ENCODE assay signal across 20 cellular contexts in genomic region chr5:170248172-170248571, GRCh38. TPM values are rescaled to one million over a fixed set of nuclear protein-coding genes. Genes with fewer than 3 reads are reported as not detected.
A peak's percentile ranks its signal among the peaks of the same experiment; 100 is the strongest.
DNase-seq lines count a peak whose midpoint lies in the region; ATAC-seq, FAIRE-seq and TF ChIP-seq lines count a peak whose summit lies in the region.
"Had no signal": no experiment of that assay in that cellular context is flagged by ENCODE, and none has a peak within 500 bp of the region (broad histone marks: within the 10 kb centered on the region; RNA-seq: fewer than 3 reads in every experiment).

No MANE protein-coding gene starts in this region.

- TF ChIP-seq EP300 in H1 (IDR thresholded peaks at IDR 0.05; ENCODE audit: borderline replicate concordance in 1 of 2, low read depth in 2 of 2, low read length in 2 of 2), result no peak

- TF ChIP-seq POLR2A in GM12892 (IDR thresholded peaks at IDR 0.05; ENCODE audit: low read depth, low read length), result no peak
- no peak for TF ChIP-seq POLR2A in H1 (IDR thresholded peaks at IDR 0.05; ENCODE audit: control extremely low read depth in 1 of 2, low read depth in 2 of 2, low read length in 2 of 2)
- no peak for TF ChIP-seq POLR2A in gastrocnemius medialis (IDR thresholded peaks at IDR 0.05)

- peaks cover 0 to 8% (median 5%) of the 10 kb centered on the region in 4 experiments; a peak in 3 of 7 replicates for H3K4me1 ChIP-seq in H1 (replicated peaks in 1 of 4; ENCODE audit: control insufficient read depth in 3 of 4, insufficient read depth in 4 of 4, low read length in 3 of 4)
- H3K4me1 ChIP-seq in gastrocnemius medialis, result peaks cover 0 to 4% of the 10 kb centered on the region in 2 donors

- no peak for TF ChIP-seq RAD21 in H1 (IDR thresholded peaks at IDR 0.05 in 1 of 2, conservative IDR thresholded peaks at IDR 0.05 in 1 of 2; ENCODE audit: low read depth in 2 of 2, low read length in 2 of 2)

- H3K36me3 ChIP-seq in H1 (ENCODE audit: control insufficient read depth in 2 of 4, insufficient read depth in 4 of 4, low read length in 3 of 4) (no peaks in the 10 kb centered on the region), gastrocnemius medialis (no peaks in the 10 kb centered on the region)

- no peak overlapping the region for H3K4ac ChIP-seq in H1 (replicated peaks; ENCODE audit: insufficient read length, low read depth, low read length)

- TF ChIP-seq CTCF in H1 (IDR thresholded peaks at IDR 0.05; ENCODE audit: control extremely low read depth in 1 of 3, insufficient read depth in 1 of 3, low read depth in 1 of 3, low read length in 3 of 3), result no peak
- no peak for TF ChIP-seq CTCF in gastrocnemius medialis (IDR thresholded peaks at IDR 0.05 in 4 of 5, conservative IDR thresholded peaks at IDR 0.05 in 1 of 5)

- intact Hi-C loops in activated CD4-positive, alpha-beta memory T cell treated with anti-CD3 and anti-CD28 coated beads for 36 hours (cut with micrococcal nuclease), result no loop called here
- intact Hi-C loops in gastrocnemius medialis (cut with DNase I; ENCODE audit: low total_unique reads), result no loop called here

- H4K91ac ChIP-seq in H1 (replicated peaks; ENCODE audit: insufficient read length, low read length), result peak overlapping the region; percentile 11

- no peak overlapping the region for H2AFZ ChIP-seq in H1 (ENCODE audit: low read length)

- H2BK20ac ChIP-seq in H1 (ENCODE audit: low read length), result no peak overlapping the region

- no peak overlapping the region for H2BK12ac ChIP-seq in H1 (ENCODE audit: low read depth, low read length)

- no peak overlapping the region for H3K14ac ChIP-seq in H1 (ENCODE audit: insufficient read length)

- H3K56ac ChIP-seq in H1 (replicated peaks; ENCODE audit: insufficient read length, low read depth, low read length), result no peak overlapping the region

- no peak overlapping the region for H3K18ac ChIP-seq in H1 (ENCODE audit: extremely low read depth, low read length)

- DNase-seq in activated CD4-positive, alpha-beta memory T cell treated with anti-CD3 and anti-CD28 coated beads for 36 hours, result no peak
- DNase-seq in activated CD4-positive, alpha-beta memory T cell treated with anti-CD3 and anti-CD28 coated beads, Interleukin-2, amount 10 ng/mL, durations not matched to agents 7 days and 5 days, result no peak
- no peak for DNase-seq in GM12892 (ENCODE audit: insufficient read length)
- DNase-seq in T-cell, result no peak
- no peak for DNase-seq in H1 (ENCODE audit: low read depth in 1 of 2, low spot score in 2 of 2)
- no peak for DNase-seq in superior temporal gyrus (ENCODE audit: extremely low spot score)
- DNase-seq in kidney tubule cell (ENCODE audit: low spot score), result no peak
- no peak for DNase-seq in gastrocnemius medialis
- DNase-seq: 8988T; CD4-positive, alpha-beta memory T cell; KG1; NCI-H1436; NCI-H2029; NCI-H2171 treated with DMSO at 0.1 percent for 48 hours; NCI-H446 treated with DMSO at 0.1 percent for 48 hours; NCI-H748 treated with DMSO at 0.1 percent for 48 hours; RPMI8226 had no signal

- FAIRE-seq in GM12892 (lab: Jason Lieb, UNC), result peak; percentile 17
- no peak for FAIRE-seq in H1 (lab: Jason Lieb, UNC)

- H3K4me3 Mint-ChIP-seq in activated CD4-positive, alpha-beta memory T cell treated with anti-CD3 and anti-CD28 coated beads for 36 hours, result no peak overlapping the region
- no peak overlapping the region for H3K4me3 Mint-ChIP-seq in activated CD4-positive, alpha-beta memory T cell treated with anti-CD3 and anti-CD28 coated beads, Interleukin-2, amount 10 ng/mL, durations not matched to agents 7 days and 5 days
- no peak overlapping the region for H3K4me3 Mint-ChIP-seq in T-cell
- H3K4me3 Mint-ChIP-seq: CD4-positive, alpha-beta memory T cell had no signal

- no peaks in the 10 kb centered on the region for H3K27me3 ChIP-seq in H1 (replicated peaks in 1 of 4; ENCODE audit: control insufficient read depth in 3 of 4, extremely low read depth in 1 of 4, insufficient read depth in 3 of 4, low read length in 3 of 4)
- H3K27me3 ChIP-seq in gastrocnemius medialis, result no peaks in the 10 kb centered on the region

- WGBS in H1 (ENCODE audit: extremely low coverage in 1 of 2, insufficient coverage in 1 of 2, insufficient read length in 1 of 2, insufficient replicate concordance in 2 of 2, low coverage in 1 of 2, low lambda C conversion rate in 2 of 2, missing lambda C conversion rate in 1 of 2), 2 experiments, result 93% methylated on average over 1 of the region's 1 CpG; no CpG with 5 or more reads in 1 of the 2 experiments

- peak overlapping the region; percentile 25 for H3K27ac Mint-ChIP-seq in activated CD4-positive, alpha-beta memory T cell treated with anti-CD3 and anti-CD28 coated beads for 36 hours
- H3K27ac Mint-ChIP-seq in activated CD4-positive, alpha-beta memory T cell treated with anti-CD3 and anti-CD28 coated beads, Interleukin-2, amount 10 ng/mL, durations not matched to agents 7 days and 5 days, result no peak overlapping the region
- peak overlapping the region; percentile 41 to 84 for H3K27ac Mint-ChIP-seq in T-cell

- no peaks in the 10 kb centered on the region for H4K20me1 ChIP-seq in H1 (replicated peaks in 1 of 2; ENCODE audit: control insufficient read depth in 1 of 2, insufficient read depth in 2 of 2, low read length in 2 of 2)

- no peak overlapping the region for H2AK5ac ChIP-seq in H1 (ENCODE audit: low read depth, low read length)

- CTCF ChIA-PET in activated CD4-positive, alpha-beta memory T cell treated with anti-CD3 and anti-CD28 coated beads for 36 hours (lab: Charles Lee), result interaction anchor here (2.5 kb wide), 1 partner anchor 91 kb away, joined by 17 read pairs; no protein-coding TSS in a partner anchor
- CTCF ChIA-PET in activated CD4-positive, alpha-beta memory T cell treated with anti-CD3 and anti-CD28 coated beads, Interleukin-2, amount 10 ng/mL, durations not matched to agents 7 days and 5 days (lab: Charles Lee), result interaction anchor here (1.3 kb wide), 1 partner anchor 18 kb away, joined by 3 read pairs; no protein-coding TSS in a partner anchor
- CTCF ChIA-PET in T-cell (lab: Charles Lee) (no interaction called here), H1 (lab: Charles Lee; ENCODE audit: partially characterized antibody) (no interaction called here)

- no peak overlapping the region for H4K8ac ChIP-seq in H1 (ENCODE audit: extremely low read depth, insufficient read depth, low read length)

- H3K4me2 ChIP-seq in H1 (ENCODE audit: insufficient read depth in 1 of 2, low read depth in 2 of 2, low read length in 2 of 2), result no peak overlapping the region

- H3K79me2 ChIP-seq in H1 (ENCODE audit: control insufficient read depth in 1 of 2, insufficient read depth in 2 of 2, low read length in 2 of 2), result no peaks in the 10 kb centered on the region

- H2BK5ac ChIP-seq in H1 (ENCODE audit: low read depth, low read length), result no peak overlapping the region

- H3K4me3 ChIP-seq in H1 (ENCODE audit: extremely low read depth in 1 of 4, insufficient read depth in 2 of 4, low read depth in 3 of 4, low read length in 4 of 4), result no peak overlapping the region
- H3K4me3 ChIP-seq in gastrocnemius medialis, result no peak overlapping the region

- H3K9me3 ChIP-seq in H1 (ENCODE audit: insufficient read depth in 2 of 2, low read depth in 1 of 2, low read length in 1 of 2), result peaks cover 2 to 13% of the 10 kb centered on the region in 2 experiments; a peak in 2 of 4 replicates
- H3K9me3 ChIP-seq in gastrocnemius medialis, result no peaks in the 10 kb centered on the region

- H3K36me3 Mint-ChIP-seq in activated CD4-positive, alpha-beta memory T cell treated with anti-CD3 and anti-CD28 coated beads for 36 hours, result peaks cover 76% of the 10 kb centered on the region
- H3K36me3 Mint-ChIP-seq in activated CD4-positive, alpha-beta memory T cell treated with anti-CD3 and anti-CD28 coated beads, Interleukin-2, amount 10 ng/mL, durations not matched to agents 7 days and 5 days (ENCODE audit: low read depth), result peaks cover 81% of the 10 kb centered on the region
- H3K36me3 Mint-ChIP-seq in T-cell, result peaks cover 73% of the 10 kb centered on the region

- no peak for ATAC-seq in T-cell (replicated peaks in 1 of 4)
- ATAC-seq in gastrocnemius medialis, result no peak
- ATAC-seq: HCT116 had no signal

- H4K5ac ChIP-seq in H1 (ENCODE audit: insufficient read length, low read depth, low read length), result no peak overlapping the region

- no peak overlapping the region for H3K27ac ChIP-seq in H1 (ENCODE audit: low read depth, low read length)
- no peak overlapping the region for H3K27ac ChIP-seq in gastrocnemius medialis

- in situ Hi-C loops in gastrocnemius medialis (cut with MboI; ENCODE audit: low sequenced_read_pairs in 4 of 4), result no loop called here

- H3K79me1 ChIP-seq in H1 (ENCODE audit: low read depth, low read length), result no peaks in the 10 kb centered on the region

- no peak overlapping the region for H3K23ac ChIP-seq in H1 (ENCODE audit: insufficient read length)

- H3K27me3 Mint-ChIP-seq in activated CD4-positive, alpha-beta memory T cell treated with anti-CD3 and anti-CD28 coated beads for 36 hours, result no peaks in the 10 kb centered on the region
- no peaks in the 10 kb centered on the region for H3K27me3 Mint-ChIP-seq in activated CD4-positive, alpha-beta memory T cell treated with anti-CD3 and anti-CD28 coated beads, Interleukin-2, amount 10 ng/mL, durations not matched to agents 7 days and 5 days
- no peaks in the 10 kb centered on the region for H3K27me3 Mint-ChIP-seq in T-cell
- H3K27me3 Mint-ChIP-seq: CD4-positive, alpha-beta memory T cell had no signal

- H3K4me1 Mint-ChIP-seq in activated CD4-positive, alpha-beta memory T cell treated with anti-CD3 and anti-CD28 coated beads for 36 hours (ENCODE audit: low read depth), result peaks cover 34% of the 10 kb centered on the region
- H3K4me1 Mint-ChIP-seq in activated CD4-positive, alpha-beta memory T cell treated with anti-CD3 and anti-CD28 coated beads, Interleukin-2, amount 10 ng/mL, durations not matched to agents 7 days and 5 days, result peaks cover 23% of the 10 kb centered on the region
- H3K4me1 Mint-ChIP-seq in T-cell, result peaks cover 11 to 34% (median 13%) of the 10 kb centered on the region in 3 donors

- POLR2A ChIA-PET in activated CD4-positive, alpha-beta memory T cell treated with anti-CD3 and anti-CD28 coated beads for 36 hours (lab: Charles Lee), result no interaction called here
- POLR2A ChIA-PET in activated CD4-positive, alpha-beta memory T cell treated with anti-CD3 and anti-CD28 coated beads, Interleukin-2, amount 10 ng/mL, durations not matched to agents 7 days and 5 days (lab: Charles Lee), result no interaction called here
- POLR2A ChIA-PET in T-cell (lab: Charles Lee) (no interaction called here), H1 (lab: Charles Lee; ENCODE audit: partially characterized antibody) (no interaction called here)

- no peaks in the 10 kb centered on the region for H3K23me2 ChIP-seq in H1 (ENCODE audit: low read depth, low read length)

- no peak overlapping the region for H2BK15ac ChIP-seq in H1 (ENCODE audit: low read length)

- H2BK120ac ChIP-seq in H1 (replicated peaks; ENCODE audit: low read depth, low read length), result no peak overlapping the region

- peaks cover 4% of the 10 kb centered on the region for H3K9me3 Mint-ChIP-seq in activated CD4-positive, alpha-beta memory T cell treated with anti-CD3 and anti-CD28 coated beads for 36 hours
- H3K9me3 Mint-ChIP-seq in activated CD4-positive, alpha-beta memory T cell treated with anti-CD3 and anti-CD28 coated beads, Interleukin-2, amount 10 ng/mL, durations not matched to agents 7 days and 5 days, result peaks cover 9% of the 10 kb centered on the region
- peaks cover 0 to 5% (median 2%) of the 10 kb centered on the region in 3 donors for H3K9me3 Mint-ChIP-seq in T-cell

- H3K9ac ChIP-seq in H1 (replicated peaks in 1 of 4; ENCODE audit: extremely low read depth in 1 of 4, low read depth in 3 of 4, low read length in 3 of 4), result no peak overlapping the region

RNA-seq across cellular contexts. Expression of gene C5orf58, which starts 15.4 kb away (rescaled TPM):
- not detected for total RNA-seq in activated CD4-positive, alpha-beta memory T cell treated with anti-CD3 and anti-CD28 coated beads for 36 hours
- total RNA-seq in activated CD4-positive, alpha-beta memory T cell treated with anti-CD3 and anti-CD28 coated beads, Interleukin-2, amount 10 ng/mL, durations not matched to agents 7 days and 5 days, result not detected
- polyA plus RNA-seq in GM12892 (2012; ENCODE audit: missing spikeins), result not detected
- total RNA-seq in T-cell, result not detected
- total RNA-seq in H1 (2021; fragmentation: NEBNext Ultra II Directional; extraction: Animal tissue kit (Norgen Biotek cat#: 25700)), result 1.4 and 1.6 TPM in 2 replicates
- polyA plus RNA-seq in H1 (2011; rRNA removed), result 0.17 and 0.24 TPM in 2 replicates
- 0.30 TPM for polyA plus RNA-seq in H1 (2011; cell fraction: cytosol; rRNA removed)
- 0.20 TPM for polyA plus RNA-seq in H1 (2011; cell fraction: nucleus; rRNA removed)
- not detected in 4 replicates for polyA plus RNA-seq in H1 (2012, experiment 1 of 2)
- not detected for polyA plus RNA-seq in H1 (2012, experiment 2 of 2)
- 1.6 TPM for polyA plus RNA-seq in H1 (2013, experiment 1 of 2)
- 1.1 TPM for polyA plus RNA-seq in H1 (2013, experiment 2 of 2)
- polyA minus RNA-seq in H1 (2011; rRNA and poly(A)+ RNA removed), result not detected in 2 replicates
- polyA minus RNA-seq in H1 (2011; cell fraction: cytosol; rRNA and poly(A)+ RNA removed), result not detected
- polyA minus RNA-seq in H1 (2011; cell fraction: nucleus; rRNA and poly(A)+ RNA removed), result not detected
- total RNA-seq in gastrocnemius medialis, result not detected
- total RNA-seq: CD4-positive, alpha-beta memory T cell; M059J had no signal
- polyA plus RNA-seq: BJ had no signal

RNA-seq across cellular contexts. Expression of gene LCP2, which starts 49.4 kb away (rescaled TPM):
- 100 to 1,000 TPM; 212 to 213 TPM for total RNA-seq in activated CD4-positive, alpha-beta memory T cell treated with anti-CD3 and anti-CD28 coated beads for 36 hours
- total RNA-seq in activated CD4-positive, alpha-beta memory T cell treated with anti-CD3 and anti-CD28 coated beads, Interleukin-2, amount 10 ng/mL, durations not matched to agents 7 days and 5 days, result 100 to 1,000 TPM; 304 to 313 TPM
- polyA plus RNA-seq in GM12892 (2012; ENCODE audit: missing spikeins), result 35.0 TPM
- total RNA-seq in T-cell (100 to 1,000 TPM; 355 to 394 (median 374) TPM), gastrocnemius medialis (1 to 10 TPM; 1.9 to 3.2 (median 2.3) TPM)
- 0.26 and 0.42 TPM in 2 replicates for total RNA-seq in H1 (2021; fragmentation: NEBNext Ultra II Directional; extraction: Animal tissue kit (Norgen Biotek cat#: 25700))
- polyA plus RNA-seq in H1 (2011; rRNA removed), result 0.11 and 0.33 TPM in 2 replicates
- 0.25 TPM for polyA plus RNA-seq in H1 (2011; cell fraction: cytosol; rRNA removed)
- not detected for polyA plus RNA-seq in H1 (2011; cell fraction: nucleus; rRNA removed)
- 0.14 to 0.25 TPM (median 0.19 TPM) in 4 replicates for polyA plus RNA-seq in H1 (2012, experiment 1 of 2)
- 0.08 TPM for polyA plus RNA-seq in H1 (2012, experiment 2 of 2)
- 0.47 TPM for polyA plus RNA-seq in H1 (2013, experiment 1 of 2)
- 0.37 TPM for polyA plus RNA-seq in H1 (2013, experiment 2 of 2)
- 0.22 and 0.24 TPM in 2 replicates for polyA minus RNA-seq in H1 (2011; rRNA and poly(A)+ RNA removed)
- polyA minus RNA-seq in H1 (2011; cell fraction: cytosol; rRNA and poly(A)+ RNA removed), result not detected
- polyA minus RNA-seq in H1 (2011; cell fraction: nucleus; rRNA and poly(A)+ RNA removed), result 0.30 TPM
- polyA plus RNA-seq: BJ had no signal

Comparison
In these comparisons a context has a peak if more than half of its experiments do, and no peak if none do; other contexts are left out.
1. RNA of gene LCP2, which starts 49.4 kb away (total RNA-seq): 355 to 394 TPM in T-cell, 304 to 313 TPM in activated CD4-positive, alpha-beta memory T cell treated with anti-CD3 and anti-CD28 coated beads, Interleukin-2, amount 10 ng/mL, durations not matched to agents 7 days and 5 days and 212 to 213 TPM in activated CD4-positive, alpha-beta memory T cell treated with anti-CD3 and anti-CD28 coated beads for 36 hours; 1.9 to 3.2 TPM in gastrocnemius medialis and 0.26 to 0.42 TPM in H1; every median in the first group is over 10 times any median in the second.
2. CTCF ChIA-PET loops: an anchor here in activated CD4-positive, alpha-beta memory T cell treated with anti-CD3 and anti-CD28 coated beads for 36 hours (2.5 kb wide) and activated CD4-positive, alpha-beta memory T cell treated with anti-CD3 and anti-CD28 coated beads, Interleukin-2, amount 10 ng/mL, durations not matched to agents 7 days and 5 days (1.3 kb wide); none called in T-cell and H1.